14 cellular contexts compared by ENCODE assay signal in the genomic region with DNA sequence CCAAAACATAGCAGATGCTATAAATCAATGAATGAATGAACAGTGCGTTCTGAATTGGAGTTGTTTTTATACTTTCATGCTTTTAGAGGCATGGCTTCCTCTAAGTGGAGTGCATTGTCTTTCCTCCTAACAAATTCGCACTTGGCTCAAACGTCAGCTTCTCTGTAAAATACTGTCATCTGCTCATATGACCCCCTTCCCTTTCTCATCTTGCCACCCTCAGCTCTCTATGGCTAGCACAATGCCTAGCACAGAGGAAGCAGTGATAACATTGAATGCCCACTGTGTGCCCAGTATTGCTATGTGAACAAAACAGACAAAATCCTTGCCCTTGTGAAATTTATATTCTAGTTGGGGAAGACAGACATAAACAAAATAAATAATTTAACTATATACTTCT.
DNase-seq lines count a peak whose midpoint lies in the region; ATAC-seq and TF ChIP-seq lines count a peak whose summit lies in the region.
"Had no signal": no experiment of that assay in that cellular context is flagged by ENCODE, and none has a peak within 500 bp of the region (broad histone marks: within the 10 kb centered on the region; RNA-seq: fewer than 3 reads in every experiment).

No MANE protein-coding gene starts in this region.

- H3K4me1 ChIP-seq in IMR-90 (ENCODE audit: control insufficient read depth, insufficient read depth, low read length) (peaks cover 9% of the 10 kb centered on the region), skeletal muscle tissue (ENCODE audit: control insufficient read depth in 3 of 3, insufficient read depth in 3 of 3, low read length in 3 of 3) (peaks cover 2 to 7% (median 3%) of the 10 kb centered on the region in 3 donors)
- H3K4me1 ChIP-seq: HAP-1 had no signal

- H2BK20ac ChIP-seq in IMR-90 (ENCODE audit: low read depth, low read length), result no peak overlapping the region; the same call in 1 of the 2 replicates

- no peak overlapping the region for H3K4ac ChIP-seq in IMR-90 (ENCODE audit: low read depth, low read length)

- H3K56ac ChIP-seq in IMR-90 (ENCODE audit: extremely low read depth, insufficient read depth, low read length), result no peak overlapping the region

- no peak overlapping the region for H3K27ac ChIP-seq in IMR-90 (ENCODE audit: insufficient read depth, low read length)
- peak overlapping the region; percentile 5 for H3K27ac ChIP-seq in skeletal muscle tissue (ENCODE audit: low read depth, low read length)

- peak overlapping the region; percentile 4 to 93 (median 72) for H3K27ac Mint-ChIP-seq in CD14-positive monocyte
- H3K27ac Mint-ChIP-seq: CD4-positive, CD25-positive, alpha-beta regulatory T cell; HFFc6; IgD-negative memory B cell had no signal

- H3K36me3 ChIP-seq in IMR-90 (ENCODE audit: control insufficient read depth, insufficient read depth, low read length), result no peaks in the 10 kb centered on the region
- H3K36me3 ChIP-seq in skeletal muscle tissue (ENCODE audit: control insufficient read depth in 3 of 3, insufficient read depth in 3 of 3, low read length in 3 of 3), result no peaks in the 10 kb centered on the region
- H3K36me3 ChIP-seq: HAP-1 had no signal

- in situ Hi-C loops in IMR-90 (cut with MboI; ENCODE audit: low sequenced_read_pairs), result no loop called here

- CTCF ChIA-PET in IMR-90 (lab: Yijun Ruan, JAX), result no interaction called here

- H3K9me3 ChIP-seq in IMR-90 (ENCODE audit: control insufficient read depth, insufficient read depth, low read length) (no peaks in the 10 kb centered on the region), skeletal muscle tissue (ENCODE audit: control insufficient read depth in 3 of 3, low read length in 3 of 3) (no peaks in the 10 kb centered on the region)
- H3K9me3 ChIP-seq: A549, HAP-1 had no signal

- H3K14ac ChIP-seq in IMR-90 (replicated peaks; ENCODE audit: low read depth, low read length), result no peak overlapping the region

- POLR2A ChIA-PET in IMR-90 (lab: Charles Lee; ENCODE audit: unreplicated experiment), result no interaction called here

- H3K4me3 ChIP-seq in IMR-90 (ENCODE audit: insufficient read depth, low read depth, low read length) (no peak overlapping the region), skeletal muscle tissue (ENCODE audit: low read length in 3 of 3) (no peak overlapping the region)
- H3K4me3 ChIP-seq: A549, HAP-1 had no signal

- H2BK5ac ChIP-seq in IMR-90 (ENCODE audit: low read depth, low read length, poor library complexity, severe bottlenecking), result no peak overlapping the region

- TF ChIP-seq RAD21 in IMR-90 (IDR thresholded peaks at IDR 0.05; ENCODE audit: low read length), result no peak

- H3K27me3 ChIP-seq in IMR-90 (ENCODE audit: control insufficient read depth, insufficient read depth, low read length) (no peaks in the 10 kb centered on the region), skeletal muscle tissue (ENCODE audit: control insufficient read depth in 3 of 3, insufficient read depth in 3 of 3, low read length in 3 of 3) (no peaks in the 10 kb centered on the region)

- no peak overlapping the region for H4K91ac ChIP-seq in IMR-90 (ENCODE audit: insufficient read depth, low read depth, low read length)

- no peaks in the 10 kb centered on the region for H4K20me1 ChIP-seq in IMR-90 (ENCODE audit: insufficient read depth, low read length)

- WGBS in IMR-90 (ENCODE audit: extremely low coverage in 2 of 2, insufficient read length in 1 of 2), 2 experiments, result 92% methylated on average over 2 of the region's 3 CpGs; no CpG with 5 or more reads in 1 of the 2 experiments

- H2AK5ac ChIP-seq in IMR-90 (ENCODE audit: low read depth, low read length), result peak overlapping the region; percentile 63

- H3K4me1 Mint-ChIP-seq in CD14-positive monocyte, result peaks cover 42% of the 10 kb centered on the region

- no TSS peak for BruUV-seq in IMR-90 (replicated peaks; lab: Mats Ljungman, UMichigan)

- TF ChIP-seq POLR2A in IMR-90 (IDR thresholded peaks at IDR 0.05; ENCODE audit: low read depth, low read length), result no peak

- H2AFZ ChIP-seq in IMR-90 (replicated peaks; ENCODE audit: low read length, poor library complexity), result no peak overlapping the region

- DNase-seq in CD14-positive monocyte (ENCODE audit: low spot score), result no peak
- no peak for DNase-seq in IMR-90
- peak; percentile 23 for DNase-seq in globus pallidus (ENCODE audit: low spot score)
- DNase-seq in NCI-H2029 (lab: John Stamatoyannopoulos, UW), result no peak
- DNase-seq: CD4-positive, CD25-positive, alpha-beta regulatory T cell; DMS53; GF-D8; HFFc6 had no signal

- no peak overlapping the region for H2BK120ac ChIP-seq in IMR-90 (ENCODE audit: low read depth, low read length)

- dilution Hi-C loops in IMR-90 (cut with HindIII; ENCODE audit: low sequenced_read_pairs, unreplicated experiment), result no loop called here

- H3K79me1 ChIP-seq in IMR-90 (ENCODE audit: low read depth in 1 of 2, low read length in 2 of 2), result no peaks in the 10 kb centered on the region

- no peak overlapping the region for H4K8ac ChIP-seq in IMR-90 (ENCODE audit: low read depth in 2 of 2, low read length in 2 of 2)

- ATAC-seq in IMR-90 (ENCODE audit: low read depth) (no peak), HG03457 (IDR thresholded peaks at IDR 0.05; ENCODE audit: unreplicated experiment) (no peak), GM21515 (IDR thresholded peaks at IDR 0.05; ENCODE audit: unreplicated experiment) (no peak)
- ATAC-seq: A549 had no signal

- H3K23ac ChIP-seq in IMR-90 (ENCODE audit: low read depth, low read length), result no peak overlapping the region

- TF ChIP-seq CTCF in CD14-positive monocyte (IDR thresholded peaks at IDR 0.05), result no peak
- no peak for TF ChIP-seq CTCF in IMR-90 (conservative IDR thresholded peaks at IDR 0.05; ENCODE audit: low read depth, low read length)

- H3K9me3 Mint-ChIP-seq in CD14-positive monocyte, result peaks cover 0 to 6% (median 2%) of the 10 kb centered on the region in 7 donors
- H3K9me3 Mint-ChIP-seq: HFFc6, IgD-negative memory B cell had no signal

- peaks cover 0 to 15% (median 8%) of the 10 kb centered on the region in 3 donors for H3K27me3 Mint-ChIP-seq in CD14-positive monocyte (ENCODE audit: low read depth in 3 of 3)

- H3K4me3 Mint-ChIP-seq in CD14-positive monocyte, result no peak overlapping the region
- H3K4me3 Mint-ChIP-seq: CD4-positive, CD25-positive, alpha-beta regulatory T cell; HFFc6; IgD-negative memory B cell had no signal

- H3K9me1 ChIP-seq in IMR-90 (ENCODE audit: insufficient read depth, low read length), result peaks cover 19% of the 10 kb centered on the region

- intact Hi-C loops in CD14-positive monocyte (cut with micrococcal nuclease), result loop anchor here in 1 of 2 donors (5.0 kb wide), 2 partner anchors 38 to 72 kb away; no protein-coding TSS in a partner anchor
- intact Hi-C loops in IMR-90 (cut with micrococcal nuclease), result no loop called here

- no peak overlapping the region for H2AK9ac ChIP-seq in IMR-90 (replicated peaks; ENCODE audit: low read depth, low read length, poor library complexity)

- H4K5ac ChIP-seq in IMR-90 (ENCODE audit: low read depth, low read length), result no peak overlapping the region

- H3K9ac ChIP-seq in IMR-90 (ENCODE audit: low read depth, low read length) (no peak overlapping the region), skeletal muscle tissue (ENCODE audit: low read depth in 1 of 3, low read length in 3 of 3) (no peak overlapping the region)

- 0 out of 3 replicates have a peak overlapping the region, but pooled peaks have one; percentile 27 for H2BK15ac ChIP-seq in IMR-90 (ENCODE audit: low read depth, low read length)

- H3K18ac ChIP-seq in IMR-90 (ENCODE audit: low read depth, low read length), result no peak overlapping the region

- H3K36me3 Mint-ChIP-seq in CD14-positive monocyte, result peaks cover 7% of the 10 kb centered on the region in 2 donors
- H3K36me3 Mint-ChIP-seq: CD4-positive, CD25-positive, alpha-beta regulatory T cell had no signal

- no peak overlapping the region for H3K4me2 ChIP-seq in IMR-90 (ENCODE audit: low read depth, low read length)
- H3K4me2 ChIP-seq: A549 had no signal

TF ChIP-seq in IMR-90, 13 proteins besides CTCF, POLR2A, EP300 and RAD21:
- TF ChIP-seq MXI1 (IDR thresholded peaks at IDR 0.05; ENCODE audit: borderline replicate concordance, low read depth, low read length), result no peak
- TF ChIP-seq RFX5 (IDR thresholded peaks at IDR 0.05; ENCODE audit: low read depth, low read length), result no peak
- TF ChIP-seq MAFK (IDR thresholded peaks at IDR 0.05; ENCODE audit: low read depth, low read length), result no peak
- TF ChIP-seq FOS (IDR thresholded peaks at IDR 0.05; ENCODE audit: low read depth, low read length), result no peak
- TF ChIP-seq, protein P1, sequence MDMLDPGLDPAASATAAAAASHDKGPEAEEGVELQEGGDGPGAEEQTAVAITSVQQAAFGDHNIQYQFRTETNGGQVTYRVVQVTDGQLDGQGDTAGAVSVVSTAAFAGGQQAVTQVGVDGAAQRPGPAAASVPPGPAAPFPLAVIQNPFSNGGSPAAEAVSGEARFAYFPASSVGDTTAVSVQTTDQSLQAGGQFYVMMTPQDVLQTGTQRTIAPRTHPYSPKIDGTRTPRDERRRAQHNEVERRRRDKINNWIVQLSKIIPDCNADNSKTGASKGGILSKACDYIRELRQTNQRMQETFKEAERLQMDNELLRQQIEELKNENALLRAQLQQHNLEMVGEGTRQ (IDR thresholded peaks at IDR 0.05; ENCODE audit: low read depth, low read length), result no peak
- no peak for TF ChIP-seq NFE2L2 (IDR thresholded peaks at IDR 0.05; ENCODE audit: low read depth, low read length)
- no peak for TF ChIP-seq BHLHE40 (IDR thresholded peaks at IDR 0.05; ENCODE audit: low read depth, low read length)
- TF ChIP-seq RCOR1 (IDR thresholded peaks at IDR 0.05; ENCODE audit: insufficient replicate concordance, low read length), result no peak
- no peak for TF ChIP-seq MAZ (IDR thresholded peaks at IDR 0.05; ENCODE audit: borderline replicate concordance, low read depth, low read length)
- TF ChIP-seq ELK1 (IDR thresholded peaks at IDR 0.05; ENCODE audit: borderline replicate concordance, low read depth, low read length), result no peak
